Comparison of ENCODE assay signal across 30 cellular contexts in the genomic region with DNA sequence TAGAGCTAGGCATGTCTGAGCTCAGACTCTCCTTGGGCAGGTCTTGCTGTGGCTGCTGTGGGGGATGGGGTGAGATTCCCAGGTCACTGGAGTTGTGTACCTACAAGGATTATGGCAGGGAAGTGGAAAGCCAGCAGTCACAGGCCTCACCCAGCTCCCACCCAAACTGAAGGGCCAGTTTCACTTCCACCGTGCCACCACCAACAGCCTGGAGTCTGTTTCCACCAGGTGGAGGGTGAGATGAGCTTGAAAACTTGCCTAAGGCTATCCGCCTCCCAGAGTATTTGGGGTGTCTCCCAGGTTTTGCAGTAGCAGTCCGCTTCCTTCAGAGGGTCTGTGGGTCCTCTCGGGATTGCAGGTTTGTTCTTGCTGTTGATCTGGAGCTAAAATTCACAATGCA.
DNase-seq lines count a peak whose midpoint lies in the region; ATAC-seq, FAIRE-seq and TF ChIP-seq lines count a peak whose summit lies in the region.
"Had no signal": no experiment of that assay in that cellular context is flagged by ENCODE, and none has a peak within 500 bp of the region (broad histone marks: within the 10 kb centered on the region; RNA-seq: fewer than 3 reads in every experiment).

No MANE protein-coding gene starts in this region.

- FAIRE-seq in GM12878 (lab: Jason Lieb, UNC): no peak
- FAIRE-seq: A204.1, GM12892, pancreas had no signal

- SMC1A ChIA-PET in GM12878 (lab: Charles Lee; ENCODE audit: uncharacterized antibody, unreplicated experiment): interaction anchor here (1.2 to 2.4 kb wide), 6 partner anchors 9 to 275 kb away, joined by 3 to 7 read pairs (median 4); no protein-coding TSS in a partner anchor

- peaks cover 36% of the 10 kb centered on the region for H3K4me1 Mint-ChIP-seq in activated CD4-positive, alpha-beta T cell treated with anti-CD3 and anti-CD28 coated beads, Interleukin-2, amount 10 ng/mL, durations not matched to agents 24 days and 14 days
- H3K4me1 Mint-ChIP-seq in CD14-positive monocyte: peaks cover 24% of the 10 kb centered on the region

- H3K27me3 ChIP-seq in GM12878 (replicated peaks in 1 of 2; ENCODE audit: control insufficient read depth in 2 of 2, insufficient read depth in 2 of 2, low read length in 1 of 2) (no peaks in the 10 kb centered on the region), sigmoid colon (no peaks in the 10 kb centered on the region)
- H3K27me3 ChIP-seq: ascending aorta, cardiac muscle cell, pancreas had no signal

- H3K36me3 Mint-ChIP-seq in activated CD4-positive, alpha-beta T cell treated with anti-CD3 and anti-CD28 coated beads, Interleukin-2, amount 10 ng/mL, durations not matched to agents 24 days and 14 days (ENCODE audit: low read depth): peaks cover 34% of the 10 kb centered on the region
- no peaks in the 10 kb centered on the region for H3K36me3 Mint-ChIP-seq in CD14-positive monocyte
- H3K36me3 Mint-ChIP-seq: type B pancreatic cell had no signal

- peak; percentile 60 for DNase-seq in activated CD4-positive, alpha-beta T cell treated with anti-CD3 and anti-CD28 coated beads, Interleukin-2, amount 10 ng/mL, durations not matched to agents 24 days and 14 days
- DNase-seq in activated CD4-positive, alpha-beta T cell treated with anti-CD3 and anti-CD28 coated beads for 48 hours: no peak
- no peak for DNase-seq in CD14-positive monocyte (ENCODE audit: low spot score)
- DNase-seq in MV-4-11 (lab: John Stamatoyannopoulos, UW): peak; percentile 72
- DNase-seq in GM12878 (ENCODE audit: low read depth, low spot score): no peak
- no peak for DNase-seq in amniotic stem cell (lab: John Stamatoyannopoulos, UW)
- no peak for DNase-seq in sigmoid colon
- DNase-seq: activated CD4-positive, alpha-beta T cell treated with anti-CD3 and anti-CD28 coated beads, Interleukin-2, amount 50 U/mL, for 4 hours; activated gamma-delta T cell treated with Interleukin-2 at 50 U/mL for 16 hours; CD8-positive, alpha-beta memory T cell; DMS 273 treated with DMSO at 0.1 percent for 48 hours; effector memory CD8-positive, alpha-beta T cell; erythroblast; midbrain; NCI-H1417; NCI-H446; NCI-H82; pancreas; retina; stimulated activated CD4-positive, alpha-beta T cell treated with anti-CD3 and anti-CD28 coated beads, Interleukin-2, amount 100 ng/mL, for 24 hours; T1000 had no signal

- ATAC-seq in GM12878: no peak
- no peak for ATAC-seq in HG02970 (IDR thresholded peaks at IDR 0.05; ENCODE audit: low FRiP score, unreplicated experiment)
- ATAC-seq: effector memory CD8-positive, alpha-beta T cell; pancreas; SK-N-SH treated with all-trans-retinoic acid at 6 μM for 48 hours had no signal

- CTCF ChIA-PET in GM12878 (lab: Yijun Ruan, JAX): interaction anchor here (0.7 to 1.9 kb wide), 2 partner anchors 31 to 146 kb away, joined by 3 to 7 read pairs; no protein-coding TSS in a partner anchor

- no peak overlapping the region for H2AFZ ChIP-seq in GM12878 (ENCODE audit: control insufficient read depth, low read depth, low read length)

- H3K4me2 ChIP-seq in GM12878 (ENCODE audit: control insufficient read depth, insufficient read depth): no peak overlapping the region
- H3K4me2 ChIP-seq: smooth muscle cell had no signal

- no peak overlapping the region for H3K4me3 ChIP-seq in GM12878
- no peak overlapping the region for H3K4me3 ChIP-seq in sigmoid colon
- H3K4me3 ChIP-seq: ascending aorta, cardiac muscle cell, coronary artery, pancreas, smooth muscle cell had no signal

- in situ Hi-C loops in GM12878 (cut with MboI): no loop called here

- no peak for TF ChIP-seq RAD21 in GM12878 (IDR thresholded peaks at IDR 0.05; ENCODE audit: insufficient read depth, low read depth, low read length)

- no peaks in the 10 kb centered on the region for H3K27me3 Mint-ChIP-seq in activated CD4-positive, alpha-beta T cell treated with anti-CD3 and anti-CD28 coated beads, Interleukin-2, amount 10 ng/mL, durations not matched to agents 24 days and 14 days
- H3K27me3 Mint-ChIP-seq in CD14-positive monocyte (ENCODE audit: low read depth in 3 of 3): no peaks in the 10 kb centered on the region
- H3K27me3 Mint-ChIP-seq: CD8-positive, alpha-beta memory T cell; type B pancreatic cell had no signal

- H3K79me2 ChIP-seq in GM12878 (ENCODE audit: control insufficient read depth, insufficient read depth, low read length): no peaks in the 10 kb centered on the region

- 47% methylated on average over 4 of the region's 4 CpGs for WGBS in GM12878 (ENCODE audit: insufficient coverage, insufficient replicate concordance, low lambda C conversion rate, missing lambda C conversion rate)
- WGBS in sigmoid colon, 2 donors: 83 to 86% methylated on average over 4 of the region's 4 CpGs

- POLR2A ChIA-PET in GM12878 (lab: Charles Lee): no interaction called here

- H3K4me1 ChIP-seq in GM12878 (ENCODE audit: control insufficient read depth, insufficient read depth, low read length): no peaks in the 10 kb centered on the region
- H3K4me1 ChIP-seq in sigmoid colon: no peaks in the 10 kb centered on the region
- H3K4me1 ChIP-seq: ascending aorta, pancreas had no signal

- H3K9me3 Mint-ChIP-seq in activated CD4-positive, alpha-beta T cell treated with anti-CD3 and anti-CD28 coated beads, Interleukin-2, amount 10 ng/mL, durations not matched to agents 24 days and 14 days: peaks cover 44% of the 10 kb centered on the region
- peaks cover 0 to 22% (median 21%) of the 10 kb centered on the region in 7 donors for H3K9me3 Mint-ChIP-seq in CD14-positive monocyte

- intact Hi-C loops in activated CD4-positive, alpha-beta T cell treated with anti-CD3 and anti-CD28 coated beads, Interleukin-2, amount 10 ng/mL, durations not matched to agents 24 days and 14 days (cut with micrococcal nuclease): no loop called here
- intact Hi-C loops in CD14-positive monocyte (cut with micrococcal nuclease) (no loop called here), GM12878 (cut with micrococcal nuclease; ENCODE audit: unreplicated experiment) (no loop called here), sigmoid colon (cut with DNase I) (no loop called here)

- H3K36me3 ChIP-seq in GM12878 (ENCODE audit: control insufficient read depth in 2 of 2, insufficient read depth in 2 of 2, low read length in 1 of 2) (no peaks in the 10 kb centered on the region), sigmoid colon (no peaks in the 10 kb centered on the region)
- H3K36me3 ChIP-seq: ascending aorta, cardiac muscle cell, pancreas had no signal

- H3K4me3 Mint-ChIP-seq in activated CD4-positive, alpha-beta T cell treated with anti-CD3 and anti-CD28 coated beads, Interleukin-2, amount 10 ng/mL, durations not matched to agents 24 days and 14 days: peak overlapping the region; percentile 34
- peak overlapping the region; percentile 42 to 75 for H3K4me3 Mint-ChIP-seq in CD14-positive monocyte
- H3K4me3 Mint-ChIP-seq: effector memory CD8-positive, alpha-beta T cell; type B pancreatic cell had no signal

- H3K9ac ChIP-seq in GM12878 (ENCODE audit: control insufficient read depth, insufficient read depth, low read length): no peak overlapping the region

- H3K27ac Mint-ChIP-seq in activated CD4-positive, alpha-beta T cell treated with anti-CD3 and anti-CD28 coated beads, Interleukin-2, amount 10 ng/mL, durations not matched to agents 24 days and 14 days: peak overlapping the region; percentile 25
- H3K27ac Mint-ChIP-seq in CD14-positive monocyte: peak overlapping the region in 2 of 7 donors; percentile 20 to 58
- H3K27ac Mint-ChIP-seq: CD8-positive, alpha-beta memory T cell; effector memory CD8-positive, alpha-beta T cell; type B pancreatic cell had no signal

- no peaks in the 10 kb centered on the region for H3K9me3 ChIP-seq in GM12878 (replicated peaks; ENCODE audit: control insufficient read depth, insufficient read depth, low read length)
- H3K9me3 ChIP-seq in sigmoid colon: no peaks in the 10 kb centered on the region
- H3K9me3 ChIP-seq: ascending aorta, pancreas had no signal

- TF ChIP-seq EP300 in GM12878 (IDR thresholded peaks at IDR 0.05; ENCODE audit: borderline replicate concordance in 1 of 2, control insufficient read depth in 1 of 2, low read depth in 2 of 2, low read length in 2 of 2) (no peak), sigmoid colon (IDR thresholded peaks at IDR 0.05) (no peak)

- H3K27ac ChIP-seq in GM12878 (ENCODE audit: control insufficient read depth, insufficient read depth) (no peak overlapping the region), sigmoid colon (no peak overlapping the region)
- H3K27ac ChIP-seq: ascending aorta, cardiac muscle cell, coronary artery, pancreas had no signal

- H4K20me1 ChIP-seq in GM12878 (ENCODE audit: control insufficient read depth, insufficient read depth): no peaks in the 10 kb centered on the region

- TF ChIP-seq POLR2A in GM12878 (IDR thresholded peaks at IDR 0.05; ENCODE audit: low read depth, low read length) (no peak), sigmoid colon (IDR thresholded peaks at IDR 0.05) (no peak)

- RAD21 ChIA-PET in GM12878 (lab: Charles Lee; ENCODE audit: unreplicated experiment): interaction anchor here (0.8 kb wide), 1 partner anchor 29 kb away, joined by 3 read pairs; no protein-coding TSS in a partner anchor

- no TSS peak for BruUV-seq in GM12878 (replicated peaks; lab: Mats Ljungman, UMichigan)

- TF ChIP-seq CTCF in CD14-positive monocyte (IDR thresholded peaks at IDR 0.05): no peak
- TF ChIP-seq CTCF in GM12878 (IDR thresholded peaks at IDR 0.05 in 2 of 3, conservative IDR thresholded peaks at IDR 0.05 in 1 of 3; ENCODE audit: control insufficient read depth in 2 of 3, extremely low read depth in 1 of 3, insufficient read depth in 1 of 3, low read depth in 3 of 3, low read length in 3 of 3): no peak
- no peak for TF ChIP-seq CTCF in sigmoid colon (IDR thresholded peaks at IDR 0.05)

TF ChIP-seq in GM12878, 131 proteins besides CTCF, POLR2A, EP300 and RAD21:
- no peak for TF ChIP-seq NFXL1 (IDR thresholded peaks at IDR 0.05; ENCODE audit: borderline replicate concordance)
- TF ChIP-seq SPI1 (IDR thresholded peaks at IDR 0.05; ENCODE audit: borderline replicate concordance, insufficient read depth, low read depth, low read length): peak; percentile 2; the same call in 1 of the 2 replicates
- TF ChIP-seq ZNF217 (IDR thresholded peaks at IDR 0.05): no peak
- TF ChIP-seq, protein P1, sequence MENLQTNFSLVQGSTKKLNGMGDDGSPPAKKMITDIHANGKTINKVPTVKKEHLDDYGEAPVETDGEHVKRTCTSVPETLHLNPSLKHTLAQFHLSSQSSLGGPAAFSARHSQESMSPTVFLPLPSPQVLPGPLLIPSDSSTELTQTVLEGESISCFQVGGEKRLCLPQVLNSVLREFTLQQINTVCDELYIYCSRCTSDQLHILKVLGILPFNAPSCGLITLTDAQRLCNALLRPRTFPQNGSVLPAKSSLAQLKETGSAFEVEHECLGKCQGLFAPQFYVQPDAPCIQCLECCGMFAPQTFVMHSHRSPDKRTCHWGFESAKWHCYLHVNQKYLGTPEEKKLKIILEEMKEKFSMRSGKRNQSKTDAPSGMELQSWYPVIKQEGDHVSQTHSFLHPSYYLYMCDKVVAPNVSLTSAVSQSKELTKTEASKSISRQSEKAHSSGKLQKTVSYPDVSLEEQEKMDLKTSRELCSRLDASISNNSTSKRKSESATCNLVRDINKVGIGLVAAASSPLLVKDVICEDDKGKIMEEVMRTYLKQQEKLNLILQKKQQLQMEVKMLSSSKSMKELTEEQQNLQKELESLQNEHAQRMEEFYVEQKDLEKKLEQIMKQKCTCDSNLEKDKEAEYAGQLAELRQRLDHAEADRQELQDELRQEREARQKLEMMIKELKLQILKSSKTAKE (IDR thresholded peaks at IDR 0.05; ENCODE audit: low read depth, poor library complexity, severe bottlenecking): no peak
TF ChIP-seq in GM12878: peak in this region for 1.

Comparison
In these comparisons a context has a peak if more than half of its experiments do, and no peak if none do; other contexts are left out.
1. DNase-seq: peak in activated CD4-positive, alpha-beta T cell treated with anti-CD3 and anti-CD28 coated beads, Interleukin-2, amount 10 ng/mL, durations not matched to agents 24 days and 14 days (single experiment) and MV-4-11 (single experiment); none in activated CD4-positive, alpha-beta T cell treated with anti-CD3 and anti-CD28 coated beads for 48 hours (single experiment), CD14-positive monocyte (single experiment), GM12878 (single experiment), amniotic stem cell (single experiment) and sigmoid colon (single experiment).